8 cellular contexts compared by ENCODE assay signal in the genomic region with DNA sequence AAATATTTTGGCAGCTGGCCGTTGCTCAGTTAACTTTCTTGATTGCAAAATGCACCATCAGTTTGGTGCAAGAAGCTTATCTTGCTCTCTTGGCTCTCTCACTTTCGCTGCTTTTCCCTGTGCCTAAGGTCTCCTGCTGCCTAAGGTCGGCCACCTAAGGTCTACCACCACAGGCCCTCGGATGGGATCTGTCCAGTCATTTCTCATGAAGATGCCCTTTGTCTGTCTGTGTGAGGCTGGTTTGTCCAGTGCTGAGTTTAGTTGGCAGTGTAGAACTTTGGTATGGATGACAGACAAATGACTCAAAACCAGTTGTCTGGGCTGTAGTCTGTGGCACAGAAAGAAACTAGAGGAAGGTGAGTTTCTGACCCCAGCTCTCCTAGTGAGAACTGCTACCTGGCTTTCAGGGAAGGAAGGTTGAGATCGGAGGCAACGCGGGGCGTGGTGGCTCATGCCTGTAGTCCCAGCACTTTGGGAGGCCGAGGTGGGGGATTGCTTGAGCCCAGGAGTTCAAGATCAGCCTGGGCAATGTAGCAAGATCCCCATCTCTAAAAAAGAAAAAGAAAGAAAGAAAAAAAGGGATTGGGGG.
DNase-seq lines count a peak whose midpoint lies in the region; ATAC-seq lines count a peak whose summit lies in the region.

No MANE protein-coding gene starts in this region.

- H3K9ac ChIP-seq in iPS-20b (ENCODE audit: low read depth, low read length): no peak overlapping the region

- H3K4me3 ChIP-seq in iPS-20b (ENCODE audit: low read length): peak overlapping the region; percentile 73; the same call in 1 of the 2 replicates

- peak overlapping the region; percentile 92 for H3K27ac Mint-ChIP-seq in activated naive CD8-positive, alpha-beta T cell
- peak overlapping the region; percentile 1 to 87 for H3K27ac Mint-ChIP-seq in stimulated activated naive CD8-positive, alpha-beta T cell treated with anti-CD3 and anti-CD28 coated beads, Interleukin-15, amount 100 ng/mL, for 72 hours

- DNase-seq in activated T-cell treated with anti-CD3 and anti-CD28 coated beads for 48 hours (ENCODE audit: low read depth): peak; percentile 23
- DNase-seq in activated T-cell treated with anti-CD3 and anti-CD28 coated beads, Interleukin-2, amount 50 U/mL, for 1 hour: no peak
- peak in 1 of 2 donors; percentile 56 for DNase-seq in stimulated activated naive CD8-positive, alpha-beta T cell treated with anti-CD3 and anti-CD28 coated beads, Interleukin-15, amount 100 ng/mL, for 72 hours
- DNase-seq in NCI-H1694 (lab: John Stamatoyannopoulos, UW): no peak
- no peak for DNase-seq in T1000 (lab: John Stamatoyannopoulos, UW)

- no peak overlapping the region for H3K27ac ChIP-seq in iPS-20b (ENCODE audit: low read length)

- 0 out of 2 replicates have a peak, but pooled peaks cover 3% of the 10 kb centered on the region for H3K36me3 ChIP-seq in iPS-20b (ENCODE audit: insufficient read depth, low read depth, low read length)

- H3K4me1 ChIP-seq in iPS-20b (ENCODE audit: insufficient read depth, low read length): peaks cover 12% of the 10 kb centered on the region

- H3K9me3 Mint-ChIP-seq in activated naive CD8-positive, alpha-beta T cell (ENCODE audit: low read depth): no peaks in the 10 kb centered on the region
- H3K9me3 Mint-ChIP-seq in stimulated activated naive CD8-positive, alpha-beta T cell treated with anti-CD3 and anti-CD28 coated beads, Interleukin-15, amount 100 ng/mL, for 72 hours: no peaks in the 10 kb centered on the region

- peaks cover 9% of the 10 kb centered on the region for H3K36me3 Mint-ChIP-seq in activated naive CD8-positive, alpha-beta T cell

- peak; percentile 60 for ATAC-seq in stimulated activated naive CD8-positive, alpha-beta T cell treated with anti-CD3 and anti-CD28 coated beads, Interleukin-15, amount 100 ng/mL, for 72 hours
- ATAC-seq in GM18861 (IDR thresholded peaks at IDR 0.05; ENCODE audit: unreplicated experiment): no peak

- H3K9me3 ChIP-seq in iPS-20b (ENCODE audit: insufficient read depth, low read depth, low read length): no peaks in the 10 kb centered on the region

- H3K27me3 Mint-ChIP-seq in activated naive CD8-positive, alpha-beta T cell: no peaks in the 10 kb centered on the region
- H3K27me3 Mint-ChIP-seq in stimulated activated naive CD8-positive, alpha-beta T cell treated with anti-CD3 and anti-CD28 coated beads, Interleukin-15, amount 100 ng/mL, for 72 hours: no peaks in the 10 kb centered on the region

- peaks cover 69% of the 10 kb centered on the region for H3K4me1 Mint-ChIP-seq in activated naive CD8-positive, alpha-beta T cell (ENCODE audit: low read depth)
- H3K4me1 Mint-ChIP-seq in stimulated activated naive CD8-positive, alpha-beta T cell treated with anti-CD3 and anti-CD28 coated beads, Interleukin-15, amount 100 ng/mL, for 72 hours: peaks cover 20% of the 10 kb centered on the region

- peak overlapping the region; percentile 92 for H3K4me3 Mint-ChIP-seq in activated naive CD8-positive, alpha-beta T cell
- peak overlapping the region; percentile 89 to 90 for H3K4me3 Mint-ChIP-seq in stimulated activated naive CD8-positive, alpha-beta T cell treated with anti-CD3 and anti-CD28 coated beads, Interleukin-15, amount 100 ng/mL, for 72 hours

- peaks cover 43% of the 10 kb centered on the region for H3K27me3 ChIP-seq in iPS-20b (ENCODE audit: insufficient read depth, low read length)
